Comparison of ENCODE assay signal across 1 cellular context in the genomic region with DNA sequence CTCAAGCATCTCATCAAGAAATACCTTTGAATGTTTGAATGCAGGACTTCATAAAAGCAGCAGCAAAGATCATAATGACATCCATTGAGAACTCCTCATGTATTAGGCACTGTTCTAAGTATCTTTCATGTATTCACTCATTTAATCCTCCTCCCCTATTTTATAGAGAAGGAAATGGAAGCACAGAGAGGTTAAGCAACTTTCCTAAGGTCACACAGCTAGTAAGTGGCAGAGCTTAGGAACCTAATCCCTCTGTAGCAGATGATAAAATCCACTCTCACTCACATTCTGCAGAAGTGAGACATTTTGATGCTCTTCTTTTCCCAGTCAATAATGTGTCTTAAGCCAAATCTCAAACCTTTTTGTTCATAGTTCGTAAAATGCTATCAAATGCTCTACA.
TF ChIP-seq lines count a peak whose summit lies in the region.

No MANE protein-coding gene starts in this region.

TF ChIP-seq in K562, 482 proteins besides CTCF, POLR2A, EP300 and RAD21 (continued from another document):
- TF ChIP-seq, protein P1, sequence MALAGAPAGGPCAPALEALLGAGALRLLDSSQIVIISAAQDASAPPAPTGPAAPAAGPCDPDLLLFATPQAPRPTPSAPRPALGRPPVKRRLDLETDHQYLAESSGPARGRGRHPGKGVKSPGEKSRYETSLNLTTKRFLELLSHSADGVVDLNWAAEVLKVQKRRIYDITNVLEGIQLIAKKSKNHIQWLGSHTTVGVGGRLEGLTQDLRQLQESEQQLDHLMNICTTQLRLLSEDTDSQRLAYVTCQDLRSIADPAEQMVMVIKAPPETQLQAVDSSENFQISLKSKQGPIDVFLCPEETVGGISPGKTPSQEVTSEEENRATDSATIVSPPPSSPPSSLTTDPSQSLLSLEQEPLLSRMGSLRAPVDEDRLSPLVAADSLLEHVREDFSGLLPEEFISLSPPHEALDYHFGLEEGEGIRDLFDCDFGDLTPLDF (CRISPR knock-in tag; IDR thresholded peaks at IDR 0.05), result no peak
- TF ChIP-seq KDM1A (IDR thresholded peaks at IDR 0.05) (peak in 1 of 2 experiments; percentile 13; a peak in 1 of 4 replicates), BCOR (IDR thresholded peaks at IDR 0.05) (peak; percentile 47; the same call in 1 of the 2 replicates)
